Comparison of ENCODE assay signal across 13 cellular contexts in genomic region chr4:142563682-142564291, GRCh38.
A peak's percentile ranks its signal among the peaks of the same experiment; 100 is the strongest.
DNase-seq lines count a peak whose midpoint lies in the region; ATAC-seq and TF ChIP-seq lines count a peak whose summit lies in the region.
"Had no signal": no experiment of that assay in that cellular context is flagged by ENCODE, and none has a peak within 500 bp of the region (broad histone marks: within the 10 kb centered on the region; RNA-seq: fewer than 3 reads in every experiment).

No MANE protein-coding gene starts in this region.

- no peaks in the 10 kb centered on the region; the same call in 1 of the 2 replicates for H3K27me3 Mint-ChIP-seq in WTC11 (ENCODE audit: low read depth)

- H3K4me3 Mint-ChIP-seq in WTC11: no peak overlapping the region

- DNase-seq in ELR (ENCODE audit: low read depth) (peak; percentile 40), kidney glomerular epithelial cell (lab: John Stamatoyannopoulos, UW) (peak; percentile 27), WTC11 (ENCODE audit: low spot score) (no peak), SHP77 (lab: John Stamatoyannopoulos, UW) (no peak), activated gamma-delta T cell treated with Interleukin-2 at 50 U/mL for 16 hours (no peak)
- no peak for DNase-seq in activated naive CD4-positive, alpha-beta T cell treated with anti-CD3 and anti-CD28 coated beads, Interleukin-2, amount 50 U/mL, for 72 hours (ENCODE audit: low spot score in 2 of 2)
- DNase-seq: activated gamma-delta T cell; NCI-H2029; pancreas; PC-9; stimulated activated CD4-positive, alpha-beta T cell treated with anti-CD3 and anti-CD28 coated beads, Interleukin-1b, Interleukin-23, amount 100 ng/mL, for 48 hours had no signal

- ATAC-seq in HG02759 (IDR thresholded peaks at IDR 0.05; ENCODE audit: unreplicated experiment) (peak; percentile 37), WTC11 (no peak; the same call in 1 of the 2 replicates), HG02884 (IDR thresholded peaks at IDR 0.05; ENCODE audit: unreplicated experiment) (no peak)
- no peak for ATAC-seq in activated naive CD4-positive, alpha-beta T cell treated with anti-CD3 and anti-CD28 coated beads, Interleukin-2, amount 50 U/mL, for 72 hours
- ATAC-seq: pancreas had no signal

- peaks cover 17% of the 10 kb centered on the region for H3K4me1 Mint-ChIP-seq in WTC11

- H3K9me3 Mint-ChIP-seq in activated naive CD4-positive, alpha-beta T cell treated with anti-CD3 and anti-CD28 coated beads, Interleukin-2, amount 50 U/mL, for 72 hours: peaks cover 7 to 8% of the 10 kb centered on the region in 2 donors
- H3K9me3 Mint-ChIP-seq in WTC11: peaks cover 7% of the 10 kb centered on the region; the same call in 1 of the 2 replicates

- H3K36me3 Mint-ChIP-seq in activated naive CD4-positive, alpha-beta T cell treated with anti-CD3 and anti-CD28 coated beads, Interleukin-2, amount 50 U/mL, for 72 hours: peaks cover 24 to 30% of the 10 kb centered on the region in 2 donors
- H3K36me3 Mint-ChIP-seq in WTC11: no peaks in the 10 kb centered on the region

- H3K27ac Mint-ChIP-seq in activated naive CD4-positive, alpha-beta T cell treated with anti-CD3 and anti-CD28 coated beads, Interleukin-2, amount 50 U/mL, for 72 hours: peak overlapping the region; percentile 78 to 93
- H3K27ac Mint-ChIP-seq in WTC11: no peak overlapping the region

- POLR2A ChIA-PET in WTC11 (lab: Charles Lee): no interaction called here

- CTCF ChIA-PET in WTC11 (lab: Charles Lee): no interaction called here

- no peak for TF ChIP-seq CTCF in WTC11 (IDR thresholded peaks at IDR 0.05)

TF ChIP-seq in WTC11, 78 proteins besides CTCF, POLR2A, EP300 and RAD21:
- TF ChIP-seq MXD4 (CRISPR knock-in tag; IDR thresholded peaks at IDR 0.05; ENCODE audit: borderline replicate concordance): no peak

Comparison
In these comparisons a context has a peak if more than half of its experiments do, and no peak if none do; other contexts are left out.
1. DNase-seq: peak in ELR (single experiment) and kidney glomerular epithelial cell (single experiment); none in activated naive CD4-positive, alpha-beta T cell treated with anti-CD3 and anti-CD28 coated beads, Interleukin-2, amount 50 U/mL, for 72 hours (0 of 2), WTC11 (single experiment), SHP77 (0 of 2) and activated gamma-delta T cell treated with Interleukin-2 at 50 U/mL for 16 hours (single experiment).